ENCODE assay signal across 7 cellular contexts in genomic region chr5:132123578-132123977, GRCh38. TPM values are rescaled to one million over a fixed set of nuclear protein-coding genes. Genes with fewer than 3 reads are reported as not detected.
"Had no signal": no experiment of that assay in that cellular context is flagged by ENCODE, and none has a peak within 500 bp of the region (broad histone marks: within the 10 kb centered on the region; RNA-seq: fewer than 3 reads in every experiment).

No MANE protein-coding gene starts in this region.

RNA-seq across cellular contexts. Expression of gene CSF2, which starts 50.0 kb away (rescaled TPM):
- total RNA-seq: OCI-LY7, PC-9, Peyer's patch, Right ventricle myocardium inferior, Right ventricle myocardium superior, SJCRH30, SK-MEL-5 had no signal
